25 cellular contexts compared by ENCODE assay signal in the genomic region with DNA sequence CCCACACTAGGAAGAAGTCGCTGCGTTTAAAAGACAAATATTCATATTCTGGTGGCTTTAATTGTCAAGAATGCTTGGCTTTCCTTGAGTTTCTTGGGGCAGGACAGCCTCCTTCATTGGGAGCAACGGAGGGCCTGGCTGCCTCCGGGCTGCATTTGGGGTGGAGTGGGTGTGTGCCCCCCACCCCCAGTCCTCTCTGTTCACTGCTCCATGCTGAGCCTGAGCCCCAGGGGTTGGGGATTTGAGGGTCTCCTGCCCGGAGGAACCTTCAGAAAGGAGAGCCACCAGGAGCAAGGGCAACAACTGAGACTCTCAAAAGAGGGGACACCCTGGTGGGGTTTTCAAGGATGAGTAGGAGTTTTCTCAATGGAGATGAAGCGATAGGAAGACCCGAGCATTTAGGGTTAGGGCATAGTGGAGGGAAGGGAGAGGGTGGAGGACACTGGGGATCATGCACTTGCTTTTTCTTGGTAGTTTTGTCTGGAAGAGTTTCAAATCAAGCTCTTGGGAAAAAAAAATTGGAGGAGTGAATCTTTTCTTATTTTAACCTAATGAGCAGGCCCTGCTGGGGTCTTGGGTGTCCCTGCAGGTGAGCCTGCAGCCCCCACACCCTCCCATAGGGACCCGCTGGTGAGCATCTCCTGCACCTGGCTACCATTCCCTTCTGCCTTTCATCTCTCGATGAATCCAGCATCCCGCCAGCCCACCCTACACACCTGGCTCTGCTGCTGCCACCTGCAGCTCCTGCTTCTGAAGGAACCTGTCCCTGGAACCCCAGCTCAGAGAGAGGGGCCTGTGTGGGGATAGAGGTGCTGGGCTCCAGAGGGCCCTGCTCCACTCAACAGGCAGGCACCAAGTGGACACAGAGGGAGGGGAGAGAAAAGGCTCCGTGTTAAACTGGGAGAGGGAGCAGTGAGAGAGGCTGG. TPM values are rescaled to one million over a fixed set of nuclear protein-coding genes. Genes with fewer than 3 reads are reported as not detected.
"Had no signal": no experiment of that assay in that cellular context is flagged by ENCODE, and none has a peak within 500 bp of the region (broad histone marks: within the 10 kb centered on the region; RNA-seq: fewer than 3 reads in every experiment).

No MANE protein-coding gene starts in this region.

- ATAC-seq: activated CD8-positive, alpha-beta memory T cell treated with anti-CD3 and anti-CD28 coated beads, Interleukin-2, amount 10 ng/mL, durations not matched to agents 7 days and 5 days; activated T-helper 17 cell treated with anti-CD3 and anti-CD28 coated beads, Interleukin-2, amount 50 U/mL, for 72 hours; foreskin keratinocyte; psoas muscle had no signal

- H3K4me3 Mint-ChIP-seq: activated CD4-positive, alpha-beta memory T cell treated with anti-CD3 and anti-CD28 coated beads for 36 hours; activated CD8-positive, alpha-beta memory T cell treated with anti-CD3 and anti-CD28 coated beads, Interleukin-2, amount 10 ng/mL, durations not matched to agents 7 days and 5 days; activated T-helper 17 cell treated with anti-CD3 and anti-CD28 coated beads, Interleukin-2, amount 50 U/mL, for 72 hours; stimulated activated naive CD8-positive, alpha-beta T cell treated with anti-CD3 and anti-CD28 coated beads, Interleukin-15, amount 100 ng/mL, for 72 hours; WTC11 had no signal

- H3K36me3 Mint-ChIP-seq: activated CD4-positive, alpha-beta memory T cell treated with anti-CD3 and anti-CD28 coated beads for 36 hours; activated CD8-positive, alpha-beta memory T cell treated with anti-CD3 and anti-CD28 coated beads, Interleukin-2, amount 10 ng/mL, durations not matched to agents 7 days and 5 days; brain; WTC11 had no signal

- H3K27me3 Mint-ChIP-seq: activated CD4-positive, alpha-beta memory T cell treated with anti-CD3 and anti-CD28 coated beads for 36 hours had no signal

- H3K4me3 ChIP-seq: psoas muscle, suprapubic skin, transverse colon, vagina had no signal

- H3K27me3 ChIP-seq: vagina had no signal

- H3K27ac ChIP-seq: foreskin keratinocyte, psoas muscle, suprapubic skin, transverse colon, vagina had no signal

- H3K4me1 Mint-ChIP-seq: activated CD8-positive, alpha-beta memory T cell treated with anti-CD3 and anti-CD28 coated beads, Interleukin-2, amount 10 ng/mL, durations not matched to agents 7 days and 5 days; activated T-helper 17 cell treated with anti-CD3 and anti-CD28 coated beads, Interleukin-2, amount 50 U/mL, for 72 hours; stimulated activated naive CD8-positive, alpha-beta T cell treated with anti-CD3 and anti-CD28 coated beads, Interleukin-15, amount 100 ng/mL, for 72 hours had no signal

- H3K27ac Mint-ChIP-seq: activated CD4-positive, alpha-beta memory T cell treated with anti-CD3 and anti-CD28 coated beads for 36 hours; activated CD8-positive, alpha-beta memory T cell treated with anti-CD3 and anti-CD28 coated beads, Interleukin-2, amount 10 ng/mL, durations not matched to agents 7 days and 5 days; activated T-helper 17 cell treated with anti-CD3 and anti-CD28 coated beads, Interleukin-2, amount 50 U/mL, for 72 hours; stimulated activated naive CD8-positive, alpha-beta T cell treated with anti-CD3 and anti-CD28 coated beads, Interleukin-15, amount 100 ng/mL, for 72 hours; WTC11 had no signal

- H3K9me3 ChIP-seq: psoas muscle, suprapubic skin, transverse colon, vagina had no signal

- H3K4me1 ChIP-seq: foreskin keratinocyte, psoas muscle, suprapubic skin, vagina had no signal

- DNase-seq: activated CD4-positive, alpha-beta memory T cell treated with anti-CD3 and anti-CD28 coated beads for 36 hours; activated CD4-positive, alpha-beta T cell treated with anti-CD3 and anti-CD28 coated beads for 4 hours; activated CD8-positive, alpha-beta memory T cell treated with anti-CD3 and anti-CD28 coated beads, Interleukin-2, amount 10 ng/mL, durations not matched to agents 7 days and 5 days; activated naive CD4-positive, alpha-beta T cell; caudate nucleus; foreskin keratinocyte; mammary epithelial cell; midbrain; stimulated activated CD4-positive, alpha-beta T cell treated with anti-CD3 and anti-CD28 coated beads, Interleukin-15, amount 100 ng/mL, for 24 hours; stimulated activated CD4-positive, alpha-beta T cell treated with anti-CD3 and anti-CD28 coated beads, Interleukin-2, amount 100 ng/mL, for 48 hours; stimulated activated naive CD8-positive, alpha-beta T cell treated with anti-CD3 and anti-CD28 coated beads, Interleukin-15, amount 100 ng/mL, for 72 hours; T-helper 2 cell; transverse colon had no signal

- H3K9me3 Mint-ChIP-seq: activated CD4-positive, alpha-beta memory T cell treated with anti-CD3 and anti-CD28 coated beads for 36 hours; activated T-helper 17 cell treated with anti-CD3 and anti-CD28 coated beads, Interleukin-2, amount 50 U/mL, for 72 hours; brain; stimulated activated naive CD8-positive, alpha-beta T cell treated with anti-CD3 and anti-CD28 coated beads, Interleukin-15, amount 100 ng/mL, for 72 hours; WTC11 had no signal

RNA-seq across cellular contexts. Expression of gene SLC6A19, which starts 4.1 kb away (rescaled TPM):
- total RNA-seq: activated CD4-positive, alpha-beta memory T cell treated with anti-CD3 and anti-CD28 coated beads for 36 hours; activated CD8-positive, alpha-beta memory T cell treated with anti-CD3 and anti-CD28 coated beads, Interleukin-2, amount 10 ng/mL, durations not matched to agents 7 days and 5 days; activated T-helper 17 cell treated with anti-CD3 and anti-CD28 coated beads, Interleukin-2, amount 50 U/mL, for 72 hours; epithelial cell of proximal tubule; fibroblast of lung; foreskin keratinocyte; mammary epithelial cell; osteoblast; psoas muscle; vagina had no signal
- polyA plus RNA-seq: fibroblast of lung, foreskin keratinocyte, keratinocyte, mammary epithelial cell, neural cell had no signal

RNA-seq across cellular contexts. Expression of gene SLC6A18, which starts 19.7 kb away (rescaled TPM):
- total RNA-seq: activated CD4-positive, alpha-beta memory T cell treated with anti-CD3 and anti-CD28 coated beads for 36 hours; activated CD8-positive, alpha-beta memory T cell treated with anti-CD3 and anti-CD28 coated beads, Interleukin-2, amount 10 ng/mL, durations not matched to agents 7 days and 5 days; activated T-helper 17 cell treated with anti-CD3 and anti-CD28 coated beads, Interleukin-2, amount 50 U/mL, for 72 hours; epithelial cell of proximal tubule; fibroblast of lung; foreskin keratinocyte; left lobe of liver; mammary epithelial cell; osteoblast; psoas muscle; suprapubic skin; transverse colon; vagina; WTC11 had no signal
- polyA plus RNA-seq: fibroblast of lung, foreskin keratinocyte, keratinocyte, mammary epithelial cell, neural cell, psoas muscle had no signal
